In genomic region chr4:100569196-100569595, GRCh38 we compare ENCODE assay signal across 20 cellular contexts. TPM values are rescaled to one million over a fixed set of nuclear protein-coding genes. Genes with fewer than 3 reads are reported as not detected.
DNase-seq lines count a peak whose midpoint lies in the region; ATAC-seq and TF ChIP-seq lines count a peak whose summit lies in the region.
"Had no signal": no experiment of that assay in that cellular context is flagged by ENCODE, and none has a peak within 500 bp of the region (broad histone marks: within the 10 kb centered on the region; RNA-seq: fewer than 3 reads in every experiment).

No MANE protein-coding gene starts in this region.

- DNase-seq in activated naive CD4-positive, alpha-beta T cell treated with Interleukin-2 at 50 U/mL for 16 hours, result peak; percentile 3
- no peak for DNase-seq in activated naive CD4-positive, alpha-beta T cell (lab: John Stamatoyannopoulos, UW)
- DNase-seq in MM.1S, result peak; percentile 71
- DNase-seq in osteoblast (ENCODE audit: insufficient read length, low spot score, missing footprints), result peak; percentile 23
- no peak for DNase-seq in Karpas-422
- DNase-seq in NCI-H1417 treated with DMSO at 0.1 percent for 48 hours (lab: John Stamatoyannopoulos, UW), result no peak
- DNase-seq in NCI-H2029 (lab: John Stamatoyannopoulos, UW), result no peak
- DNase-seq: anterior cingulate cortex; DMS153; hippocampal formation; IMR-90; left ventricle myocardium superior; naive thymus-derived CD8-positive, alpha-beta T cell; NCI-H1436; NCI-H524; stimulated activated CD4-positive, alpha-beta T cell treated with anti-CD3 and anti-CD28 coated beads, Interleukin-1b, Interleukin-23, amount 100 ng/mL, for 48 hours had no signal

- H2AFZ ChIP-seq in MM.1S (ENCODE audit: low read length) (peak overlapping the region; percentile 45), osteoblast (ENCODE audit: low read length) (no peak overlapping the region), Karpas-422 (ENCODE audit: low read length) (no peak overlapping the region)

- no peaks in the 10 kb centered on the region for H3K9me3 ChIP-seq in MM.1S (replicated peaks; ENCODE audit: insufficient read depth, low read length)
- no peaks in the 10 kb centered on the region for H3K9me3 ChIP-seq in osteoblast (ENCODE audit: low read depth, low read length)
- H3K9me3 ChIP-seq in Karpas-422 (ENCODE audit: low read length), result no peaks in the 10 kb centered on the region

- H3K27me3 ChIP-seq in MM.1S (replicated peaks; ENCODE audit: insufficient read depth, low read length) (no peaks in the 10 kb centered on the region), osteoblast (ENCODE audit: insufficient read depth, low read length) (no peaks in the 10 kb centered on the region), Karpas-422 (ENCODE audit: low read length) (no peaks in the 10 kb centered on the region)

- no peaks in the 10 kb centered on the region for H3K36me3 ChIP-seq in MM.1S (replicated peaks; ENCODE audit: insufficient read depth, low read length)
- H3K36me3 ChIP-seq in osteoblast (ENCODE audit: insufficient read depth, low read length), result no peaks in the 10 kb centered on the region
- no peaks in the 10 kb centered on the region for H3K36me3 ChIP-seq in Karpas-422 (ENCODE audit: insufficient read depth, low read length)

- H3K4me2 ChIP-seq in MM.1S (ENCODE audit: low read depth, low read length), result peak overlapping the region; percentile 40
- H3K4me2 ChIP-seq in osteoblast (ENCODE audit: insufficient read depth, low read length), result no peak overlapping the region
- H3K4me2 ChIP-seq in Karpas-422 (ENCODE audit: low read depth, low read length, poor library complexity, severe bottlenecking), result no peak overlapping the region

- no peaks in the 10 kb centered on the region for H4K20me1 ChIP-seq in MM.1S (ENCODE audit: insufficient read depth, low read length)
- no peaks in the 10 kb centered on the region for H4K20me1 ChIP-seq in osteoblast (ENCODE audit: insufficient read depth, low read length)
- no peaks in the 10 kb centered on the region for H4K20me1 ChIP-seq in Karpas-422 (ENCODE audit: insufficient read depth, low read depth, low read length)

- H3K27ac ChIP-seq in MM.1S (ENCODE audit: low read length) (peak overlapping the region; percentile 55; the same call in 1 of the 2 replicates), osteoblast (ENCODE audit: low read depth, low read length) (no peak overlapping the region), Karpas-422 (ENCODE audit: low read length) (no peak overlapping the region)

- TF ChIP-seq CTCF in MM.1S (IDR thresholded peaks at IDR 0.05; ENCODE audit: low read length) (no peak), osteoblast (IDR thresholded peaks at IDR 0.05; ENCODE audit: extremely low read depth, low read depth, low read length) (no peak)

- H3K4me3 ChIP-seq in MM.1S (ENCODE audit: low read length) (peak overlapping the region; percentile 18), osteoblast (ENCODE audit: insufficient read depth, low read length) (no peak overlapping the region), Karpas-422 (ENCODE audit: low read length) (no peak overlapping the region)

- no peaks in the 10 kb centered on the region for H3K9me2 ChIP-seq in MM.1S (replicated peaks; ENCODE audit: insufficient read depth, low read length)
- 0 out of 2 replicates have a peak, but pooled peaks cover 5% of the 10 kb centered on the region for H3K9me2 ChIP-seq in Karpas-422 (replicated peaks; ENCODE audit: insufficient read depth, low read length)

- peak overlapping the region; percentile 7; the same call in 1 of the 2 replicates for H3K9ac ChIP-seq in MM.1S (ENCODE audit: low read length)
- no peak overlapping the region for H3K9ac ChIP-seq in Karpas-422 (ENCODE audit: low read length)

- H3F3A ChIP-seq in MM.1S (ENCODE audit: insufficient read depth, low read length), result peaks cover 13% of the 10 kb centered on the region; the same call in 1 of the 2 replicates

- ATAC-seq in GM21526 (IDR thresholded peaks at IDR 0.05; ENCODE audit: low FRiP score, unreplicated experiment), result peak; percentile 87
- ATAC-seq: HCT116; left ventricle myocardium superior; naive thymus-derived CD8-positive, alpha-beta T cell had no signal

- H3K4me1 ChIP-seq in MM.1S (ENCODE audit: low read length) (peaks cover 3% of the 10 kb centered on the region; the same call in 1 of the 2 replicates), osteoblast (ENCODE audit: insufficient read depth, low read length) (no peaks in the 10 kb centered on the region), Karpas-422 (ENCODE audit: low read length) (no peaks in the 10 kb centered on the region)

- H3K79me2 ChIP-seq in MM.1S (ENCODE audit: low read length) (no peaks in the 10 kb centered on the region), osteoblast (ENCODE audit: insufficient read depth, low read length) (no peaks in the 10 kb centered on the region), Karpas-422 (ENCODE audit: low read length) (no peaks in the 10 kb centered on the region)

RNA-seq across cellular contexts. Expression of gene EMCN, which starts 51.4 kb away (rescaled TPM):
- total RNA-seq in osteoblast, result not detected in 2 replicates
- total RNA-seq in Karpas-422 (2014; rRNA removed; shearing (Covaris generic); ENCODE audit: low replicate concordance), result not detected in 2 replicates
- total RNA-seq: IMR-90; naive thymus-derived CD8-positive, alpha-beta T cell; RPMI7951; T-helper 2 cell treated with Interferon-gamma antibody and Interleukin-4, amounts not matched to agents 100 ng/mL and 5 ng/mL, for 36 hours had no signal

Comparison
In these comparisons a context has a peak if more than half of its experiments do, and no peak if none do; other contexts are left out.
1. DNase-seq: peak in activated naive CD4-positive, alpha-beta T cell treated with Interleukin-2 at 50 U/mL for 16 hours (single experiment), MM.1S (single experiment) and osteoblast (single experiment); none in activated naive CD4-positive, alpha-beta T cell (0 of 4), Karpas-422 (single experiment), NCI-H1417 treated with DMSO at 0.1 percent for 48 hours (single experiment) and NCI-H2029 (single experiment).